ENCODE assay signal across 1 cellular context in the genomic region with DNA sequence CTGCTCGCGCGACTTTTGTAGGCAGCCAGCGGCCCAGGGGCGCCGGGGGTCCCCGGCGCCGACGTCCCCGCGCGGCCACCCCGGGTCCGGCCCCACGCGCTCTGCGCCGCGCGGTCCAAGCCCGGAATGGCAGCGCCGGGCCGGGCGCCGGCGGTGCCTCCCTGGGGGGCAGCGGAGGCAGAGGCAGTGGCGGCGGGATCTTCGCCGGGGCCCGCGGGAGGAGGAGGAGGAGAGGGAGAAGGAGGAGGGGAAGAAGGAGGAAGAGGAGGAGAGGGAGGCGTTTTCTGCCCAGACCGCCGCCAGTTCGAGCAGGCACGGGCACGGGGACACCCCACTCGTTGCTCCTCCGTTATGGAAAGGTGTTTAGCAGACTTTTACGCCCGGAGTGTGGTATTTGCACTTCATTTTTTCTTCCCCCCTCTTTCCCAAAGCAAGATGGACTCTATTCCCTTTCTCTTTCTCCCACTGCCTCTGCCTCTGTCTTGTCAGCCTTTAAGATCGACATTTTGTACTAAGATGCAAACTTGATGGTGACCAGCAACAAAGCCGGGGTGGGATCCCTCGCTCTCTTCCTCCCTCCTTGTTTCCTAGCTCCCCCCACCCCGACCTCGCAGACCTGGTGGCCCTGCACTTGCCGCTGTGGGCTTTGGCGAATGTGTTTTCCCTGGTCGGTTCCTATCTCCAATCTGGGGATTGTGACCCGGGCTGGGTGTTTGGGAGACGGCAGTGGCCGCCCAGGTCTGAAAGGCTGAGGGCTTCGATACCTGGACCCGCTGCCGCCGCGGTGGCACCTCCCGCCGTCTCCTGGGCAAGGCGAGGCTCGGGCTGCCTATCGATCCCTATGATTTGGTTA.
A peak's percentile ranks its signal among the peaks of the same experiment; 100 is the strongest.
TF ChIP-seq lines count a peak whose summit lies in the region.

No MANE protein-coding gene starts in this region.

TF ChIP-seq in HepG2, 621 proteins besides CTCF, POLR2A, EP300 and RAD21 (continued from another document and continues in another):
- TF ChIP-seq, protein P1, sequence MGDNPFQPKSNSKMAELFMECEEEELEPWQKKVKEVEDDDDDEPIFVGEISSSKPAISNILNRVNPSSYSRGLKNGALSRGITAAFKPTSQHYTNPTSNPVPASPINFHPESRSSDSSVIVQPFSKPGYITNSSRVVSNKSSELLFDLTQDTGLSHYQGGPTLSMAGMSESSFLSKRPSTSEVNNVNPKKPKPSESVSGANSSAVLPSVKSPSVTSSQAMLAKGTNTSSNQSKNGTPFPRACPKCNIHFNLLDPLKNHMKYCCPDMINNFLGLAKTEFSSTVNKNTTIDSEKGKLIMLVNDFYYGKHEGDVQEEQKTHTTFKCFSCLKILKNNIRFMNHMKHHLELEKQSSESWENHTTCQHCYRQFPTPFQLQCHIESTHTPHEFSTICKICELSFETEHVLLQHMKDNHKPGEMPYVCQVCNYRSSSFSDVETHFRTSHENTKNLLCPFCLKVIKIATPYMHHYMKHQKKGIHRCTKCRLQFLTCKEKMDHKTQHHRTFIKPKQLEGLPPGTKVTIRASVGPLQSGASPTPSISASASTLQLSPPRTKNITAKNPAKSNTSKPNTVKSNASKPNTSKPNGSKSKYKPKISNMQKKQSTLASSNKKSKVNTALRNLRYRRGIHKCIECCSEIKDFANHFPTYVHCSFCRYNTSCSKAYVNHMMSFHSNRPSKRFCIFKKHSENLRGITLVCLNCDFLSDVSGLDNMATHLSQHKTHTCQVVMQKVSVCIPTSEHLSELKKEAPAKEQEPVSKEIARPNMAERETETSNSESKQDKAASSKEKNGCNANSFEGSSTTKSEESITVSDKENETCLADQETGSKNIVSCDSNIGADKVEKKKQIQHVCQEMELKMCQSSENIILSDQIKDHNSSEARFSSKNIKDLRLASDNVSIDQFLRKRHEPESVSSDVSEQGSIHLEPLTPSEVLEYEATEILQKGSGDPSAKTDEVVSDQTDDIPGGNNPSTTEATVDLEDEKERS (CRISPR knock-in tag; IDR thresholded peaks at IDR 0.05), result peak; percentile 65; the same call in 1 of the 2 replicates
- peak; percentile 47; the same call in 1 of the 2 replicates for TF ChIP-seq KDM5B (CRISPR knock-in tag; IDR thresholded peaks at IDR 0.05; ENCODE audit: borderline replicate concordance)
- TF ChIP-seq, protein P2, sequence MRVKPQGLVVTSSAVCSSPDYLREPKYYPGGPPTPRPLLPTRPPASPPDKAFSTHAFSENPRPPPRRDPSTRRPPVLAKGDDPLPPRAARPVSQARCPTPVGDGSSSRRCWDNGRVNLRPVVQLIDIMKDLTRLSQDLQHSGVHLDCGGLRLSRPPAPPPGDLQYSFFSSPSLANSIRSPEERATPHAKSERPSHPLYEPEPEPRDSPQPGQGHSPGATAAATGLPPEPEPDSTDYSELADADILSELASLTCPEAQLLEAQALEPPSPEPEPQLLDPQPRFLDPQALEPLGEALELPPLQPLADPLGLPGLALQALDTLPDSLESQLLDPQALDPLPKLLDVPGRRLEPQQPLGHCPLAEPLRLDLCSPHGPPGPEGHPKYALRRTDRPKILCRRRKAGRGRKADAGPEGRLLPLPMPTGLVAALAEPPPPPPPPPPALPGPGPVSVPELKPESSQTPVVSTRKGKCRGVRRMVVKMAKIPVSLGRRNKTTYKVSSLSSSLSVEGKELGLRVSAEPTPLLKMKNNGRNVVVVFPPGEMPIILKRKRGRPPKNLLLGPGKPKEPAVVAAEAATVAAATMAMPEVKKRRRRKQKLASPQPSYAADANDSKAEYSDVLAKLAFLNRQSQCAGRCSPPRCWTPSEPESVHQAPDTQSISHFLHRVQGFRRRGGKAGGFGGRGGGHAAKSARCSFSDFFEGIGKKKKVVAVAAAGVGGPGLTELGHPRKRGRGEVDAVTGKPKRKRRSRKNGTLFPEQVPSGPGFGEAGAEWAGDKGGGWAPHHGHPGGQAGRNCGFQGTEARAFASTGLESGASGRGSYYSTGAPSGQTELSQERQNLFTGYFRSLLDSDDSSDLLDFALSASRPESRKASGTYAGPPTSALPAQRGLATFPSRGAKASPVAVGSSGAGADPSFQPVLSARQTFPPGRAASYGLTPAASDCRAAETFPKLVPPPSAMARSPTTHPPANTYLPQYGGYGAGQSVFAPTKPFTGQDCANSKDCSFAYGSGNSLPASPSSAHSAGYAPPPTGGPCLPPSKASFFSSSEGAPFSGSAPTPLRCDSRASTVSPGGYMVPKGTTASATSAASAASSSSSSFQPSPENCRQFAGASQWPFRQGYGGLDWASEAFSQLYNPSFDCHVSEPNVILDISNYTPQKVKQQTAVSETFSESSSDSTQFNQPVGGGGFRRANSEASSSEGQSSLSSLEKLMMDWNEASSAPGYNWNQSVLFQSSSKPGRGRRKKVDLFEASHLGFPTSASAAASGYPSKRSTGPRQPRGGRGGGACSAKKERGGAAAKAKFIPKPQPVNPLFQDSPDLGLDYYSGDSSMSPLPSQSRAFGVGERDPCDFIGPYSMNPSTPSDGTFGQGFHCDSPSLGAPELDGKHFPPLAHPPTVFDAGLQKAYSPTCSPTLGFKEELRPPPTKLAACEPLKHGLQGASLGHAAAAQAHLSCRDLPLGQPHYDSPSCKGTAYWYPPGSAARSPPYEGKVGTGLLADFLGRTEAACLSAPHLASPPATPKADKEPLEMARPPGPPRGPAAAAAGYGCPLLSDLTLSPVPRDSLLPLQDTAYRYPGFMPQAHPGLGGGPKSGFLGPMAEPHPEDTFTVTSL (CRISPR knock-in tag; IDR thresholded peaks at IDR 0.05; ENCODE audit: borderline replicate concordance), result no peak
- no peak for TF ChIP-seq CBX2 (IDR thresholded peaks at IDR 0.05; ENCODE audit: low read depth, low read length)
- no peak for TF ChIP-seq CBX2 (CRISPR knock-in tag; IDR thresholded peaks at IDR 0.05; ENCODE audit: low read depth)
- TF ChIP-seq DMAP1 (CRISPR knock-in tag; IDR thresholded peaks at IDR 0.05), result no peak; the same call in 1 of the 2 replicates
- TF ChIP-seq, protein P3, sequence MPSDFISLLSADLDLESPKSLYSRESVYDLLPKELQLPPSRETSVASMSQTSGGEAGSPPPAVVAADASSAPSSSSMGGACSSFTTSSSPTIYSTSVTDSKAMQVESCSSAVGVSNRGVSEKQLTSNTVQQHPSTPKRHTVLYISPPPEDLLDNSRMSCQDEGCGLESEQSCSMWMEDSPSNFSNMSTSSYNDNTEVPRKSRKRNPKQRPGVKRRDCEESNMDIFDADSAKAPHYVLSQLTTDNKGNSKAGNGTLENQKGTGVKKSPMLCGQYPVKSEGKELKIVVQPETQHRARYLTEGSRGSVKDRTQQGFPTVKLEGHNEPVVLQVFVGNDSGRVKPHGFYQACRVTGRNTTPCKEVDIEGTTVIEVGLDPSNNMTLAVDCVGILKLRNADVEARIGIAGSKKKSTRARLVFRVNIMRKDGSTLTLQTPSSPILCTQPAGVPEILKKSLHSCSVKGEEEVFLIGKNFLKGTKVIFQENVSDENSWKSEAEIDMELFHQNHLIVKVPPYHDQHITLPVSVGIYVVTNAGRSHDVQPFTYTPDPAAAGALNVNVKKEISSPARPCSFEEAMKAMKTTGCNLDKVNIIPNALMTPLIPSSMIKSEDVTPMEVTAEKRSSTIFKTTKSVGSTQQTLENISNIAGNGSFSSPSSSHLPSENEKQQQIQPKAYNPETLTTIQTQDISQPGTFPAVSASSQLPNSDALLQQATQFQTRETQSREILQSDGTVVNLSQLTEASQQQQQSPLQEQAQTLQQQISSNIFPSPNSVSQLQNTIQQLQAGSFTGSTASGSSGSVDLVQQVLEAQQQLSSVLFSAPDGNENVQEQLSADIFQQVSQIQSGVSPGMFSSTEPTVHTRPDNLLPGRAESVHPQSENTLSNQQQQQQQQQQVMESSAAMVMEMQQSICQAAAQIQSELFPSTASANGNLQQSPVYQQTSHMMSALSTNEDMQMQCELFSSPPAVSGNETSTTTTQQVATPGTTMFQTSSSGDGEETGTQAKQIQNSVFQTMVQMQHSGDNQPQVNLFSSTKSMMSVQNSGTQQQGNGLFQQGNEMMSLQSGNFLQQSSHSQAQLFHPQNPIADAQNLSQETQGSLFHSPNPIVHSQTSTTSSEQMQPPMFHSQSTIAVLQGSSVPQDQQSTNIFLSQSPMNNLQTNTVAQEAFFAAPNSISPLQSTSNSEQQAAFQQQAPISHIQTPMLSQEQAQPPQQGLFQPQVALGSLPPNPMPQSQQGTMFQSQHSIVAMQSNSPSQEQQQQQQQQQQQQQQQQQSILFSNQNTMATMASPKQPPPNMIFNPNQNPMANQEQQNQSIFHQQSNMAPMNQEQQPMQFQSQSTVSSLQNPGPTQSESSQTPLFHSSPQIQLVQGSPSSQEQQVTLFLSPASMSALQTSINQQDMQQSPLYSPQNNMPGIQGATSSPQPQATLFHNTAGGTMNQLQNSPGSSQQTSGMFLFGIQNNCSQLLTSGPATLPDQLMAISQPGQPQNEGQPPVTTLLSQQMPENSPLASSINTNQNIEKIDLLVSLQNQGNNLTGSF (CRISPR knock-in tag; IDR thresholded peaks at IDR 0.05), result no peak
- TF ChIP-seq ZNF350 (CRISPR knock-in tag; IDR thresholded peaks at IDR 0.05; ENCODE audit: borderline replicate concordance, low read depth), result 0 out of 2 replicates have a peak, but pooled peaks have one; percentile 54
- TF ChIP-seq SRF (IDR thresholded peaks at IDR 0.05; ENCODE audit: low read depth, low read length), result no peak
- TF ChIP-seq ZNF337 (CRISPR knock-in tag; IDR thresholded peaks at IDR 0.05; ENCODE audit: borderline replicate concordance, low read depth), result no peak
- no peak for TF ChIP-seq CEBPG (CRISPR knock-in tag; IDR thresholded peaks at IDR 0.05)
- TF ChIP-seq SAP130 (CRISPR knock-in tag; IDR thresholded peaks at IDR 0.05; ENCODE audit: low read depth), result peak; percentile 23
- TF ChIP-seq NFKB2 (CRISPR knock-in tag; IDR thresholded peaks at IDR 0.05; ENCODE audit: borderline replicate concordance), result peak; percentile 23; the same call in 1 of the 2 replicates
- 0 out of 2 replicates have a peak, but pooled peaks have one; percentile 25 for TF ChIP-seq GATAD2A (CRISPR knock-in tag; IDR thresholded peaks at IDR 0.05)
- no peak for TF ChIP-seq KLF16 (CRISPR knock-in tag; IDR thresholded peaks at IDR 0.05)
- TF ChIP-seq, protein P4, sequence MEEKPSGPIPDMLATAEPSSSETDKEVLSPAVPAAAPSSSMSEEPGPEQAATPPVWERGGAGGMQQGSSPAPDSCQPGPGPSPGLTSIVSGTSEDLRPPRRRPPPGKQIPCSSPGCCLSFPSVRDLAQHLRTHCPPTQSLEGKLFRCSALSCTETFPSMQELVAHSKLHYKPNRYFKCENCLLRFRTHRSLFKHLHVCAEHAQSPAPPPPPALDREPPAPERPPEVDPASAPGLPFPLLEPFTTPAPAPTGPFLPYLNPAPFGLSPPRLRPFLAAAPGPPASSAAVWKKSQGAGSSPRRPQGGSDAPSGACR (CRISPR knock-in tag; IDR thresholded peaks at IDR 0.05), result 0 out of 2 replicates have a peak, but pooled peaks have one; percentile 33
- no peak for TF ChIP-seq BORCS8-MEF2B (CRISPR knock-in tag; IDR thresholded peaks at IDR 0.05)
- TF ChIP-seq, protein P5, sequence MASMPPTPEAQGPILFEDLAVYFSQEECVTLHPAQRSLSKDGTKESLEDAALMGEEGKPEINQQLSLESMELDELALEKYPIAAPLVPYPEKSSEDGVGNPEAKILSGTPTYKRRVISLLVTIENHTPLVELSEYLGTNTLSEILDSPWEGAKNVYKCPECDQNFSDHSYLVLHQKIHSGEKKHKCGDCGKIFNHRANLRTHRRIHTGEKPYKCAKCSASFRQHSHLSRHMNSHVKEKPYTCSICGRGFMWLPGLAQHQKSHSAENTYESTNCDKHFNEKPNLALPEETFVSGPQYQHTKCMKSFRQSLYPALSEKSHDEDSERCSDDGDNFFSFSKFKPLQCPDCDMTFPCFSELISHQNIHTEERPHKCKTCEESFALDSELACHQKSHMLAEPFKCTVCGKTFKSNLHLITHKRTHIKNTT (CRISPR knock-in tag; IDR thresholded peaks at IDR 0.05), result no peak
- no peak for TF ChIP-seq ZNF557 (CRISPR knock-in tag; IDR thresholded peaks at IDR 0.05)
- no peak for TF ChIP-seq HHEX (CRISPR knock-in tag; IDR thresholded peaks at IDR 0.05)
- TF ChIP-seq, protein P6, sequence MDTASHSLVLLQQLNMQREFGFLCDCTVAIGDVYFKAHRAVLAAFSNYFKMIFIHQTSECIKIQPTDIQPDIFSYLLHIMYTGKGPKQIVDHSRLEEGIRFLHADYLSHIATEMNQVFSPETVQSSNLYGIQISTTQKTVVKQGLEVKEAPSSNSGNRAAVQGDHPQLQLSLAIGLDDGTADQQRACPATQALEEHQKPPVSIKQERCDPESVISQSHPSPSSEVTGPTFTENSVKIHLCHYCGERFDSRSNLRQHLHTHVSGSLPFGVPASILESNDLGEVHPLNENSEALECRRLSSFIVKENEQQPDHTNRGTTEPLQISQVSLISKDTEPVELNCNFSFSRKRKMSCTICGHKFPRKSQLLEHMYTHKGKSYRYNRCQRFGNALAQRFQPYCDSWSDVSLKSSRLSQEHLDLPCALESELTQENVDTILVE (CRISPR knock-in tag; IDR thresholded peaks at IDR 0.05), result 0 out of 2 replicates have a peak, but pooled peaks have one; percentile 2
- no peak for TF ChIP-seq ZEB1 (IDR thresholded peaks at IDR 0.05; ENCODE audit: insufficient replicate concordance, low read depth)
- no peak for TF ChIP-seq ZBTB38 (CRISPR knock-in tag; IDR thresholded peaks at IDR 0.05)
- TF ChIP-seq, protein P7, sequence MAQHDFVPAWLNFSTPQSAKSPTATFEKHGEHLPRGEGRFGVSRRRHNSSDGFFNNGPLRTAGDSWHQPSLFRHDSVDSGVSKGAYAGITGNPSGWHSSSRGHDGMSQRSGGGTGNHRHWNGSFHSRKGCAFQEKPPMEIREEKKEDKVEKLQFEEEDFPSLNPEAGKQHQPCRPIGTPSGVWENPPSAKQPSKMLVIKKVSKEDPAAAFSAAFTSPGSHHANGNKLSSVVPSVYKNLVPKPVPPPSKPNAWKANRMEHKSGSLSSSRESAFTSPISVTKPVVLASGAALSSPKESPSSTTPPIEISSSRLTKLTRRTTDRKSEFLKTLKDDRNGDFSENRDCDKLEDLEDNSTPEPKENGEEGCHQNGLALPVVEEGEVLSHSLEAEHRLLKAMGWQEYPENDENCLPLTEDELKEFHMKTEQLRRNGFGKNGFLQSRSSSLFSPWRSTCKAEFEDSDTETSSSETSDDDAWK (CRISPR knock-in tag; IDR thresholded peaks at IDR 0.05), result no peak
- 0 out of 2 replicates have a peak, but pooled peaks have one; percentile 25 for TF ChIP-seq PHF8 (CRISPR knock-in tag; IDR thresholded peaks at IDR 0.05)
- TF ChIP-seq ISL2 (CRISPR knock-in tag; IDR thresholded peaks at IDR 0.05), result no peak
- TF ChIP-seq KDM2A (CRISPR knock-in tag; IDR thresholded peaks at IDR 0.05; ENCODE audit: borderline replicate concordance, low read depth), result peak; percentile 26; the same call in 1 of the 2 replicates
- TF ChIP-seq LCORL (IDR thresholded peaks at IDR 0.05), result no peak
- TF ChIP-seq LCORL (CRISPR knock-in tag; IDR thresholded peaks at IDR 0.05), result 0 out of 2 replicates have a peak, but pooled peaks have one; percentile 20
- TF ChIP-seq, protein P8, sequence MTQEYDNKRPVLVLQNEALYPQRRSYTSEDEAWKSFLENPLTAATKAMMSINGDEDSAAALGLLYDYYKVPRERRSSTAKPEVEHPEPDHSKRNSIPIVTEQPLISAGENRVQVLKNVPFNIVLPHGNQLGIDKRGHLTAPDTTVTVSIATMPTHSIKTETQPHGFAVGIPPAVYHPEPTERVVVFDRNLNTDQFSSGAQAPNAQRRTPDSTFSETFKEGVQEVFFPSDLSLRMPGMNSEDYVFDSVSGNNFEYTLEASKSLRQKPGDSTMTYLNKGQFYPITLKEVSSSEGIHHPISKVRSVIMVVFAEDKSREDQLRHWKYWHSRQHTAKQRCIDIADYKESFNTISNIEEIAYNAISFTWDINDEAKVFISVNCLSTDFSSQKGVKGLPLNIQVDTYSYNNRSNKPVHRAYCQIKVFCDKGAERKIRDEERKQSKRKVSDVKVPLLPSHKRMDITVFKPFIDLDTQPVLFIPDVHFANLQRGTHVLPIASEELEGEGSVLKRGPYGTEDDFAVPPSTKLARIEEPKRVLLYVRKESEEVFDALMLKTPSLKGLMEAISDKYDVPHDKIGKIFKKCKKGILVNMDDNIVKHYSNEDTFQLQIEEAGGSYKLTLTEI (CRISPR knock-in tag; conservative IDR thresholded peaks at IDR 0.05), result no peak
